In the genomic region with DNA sequence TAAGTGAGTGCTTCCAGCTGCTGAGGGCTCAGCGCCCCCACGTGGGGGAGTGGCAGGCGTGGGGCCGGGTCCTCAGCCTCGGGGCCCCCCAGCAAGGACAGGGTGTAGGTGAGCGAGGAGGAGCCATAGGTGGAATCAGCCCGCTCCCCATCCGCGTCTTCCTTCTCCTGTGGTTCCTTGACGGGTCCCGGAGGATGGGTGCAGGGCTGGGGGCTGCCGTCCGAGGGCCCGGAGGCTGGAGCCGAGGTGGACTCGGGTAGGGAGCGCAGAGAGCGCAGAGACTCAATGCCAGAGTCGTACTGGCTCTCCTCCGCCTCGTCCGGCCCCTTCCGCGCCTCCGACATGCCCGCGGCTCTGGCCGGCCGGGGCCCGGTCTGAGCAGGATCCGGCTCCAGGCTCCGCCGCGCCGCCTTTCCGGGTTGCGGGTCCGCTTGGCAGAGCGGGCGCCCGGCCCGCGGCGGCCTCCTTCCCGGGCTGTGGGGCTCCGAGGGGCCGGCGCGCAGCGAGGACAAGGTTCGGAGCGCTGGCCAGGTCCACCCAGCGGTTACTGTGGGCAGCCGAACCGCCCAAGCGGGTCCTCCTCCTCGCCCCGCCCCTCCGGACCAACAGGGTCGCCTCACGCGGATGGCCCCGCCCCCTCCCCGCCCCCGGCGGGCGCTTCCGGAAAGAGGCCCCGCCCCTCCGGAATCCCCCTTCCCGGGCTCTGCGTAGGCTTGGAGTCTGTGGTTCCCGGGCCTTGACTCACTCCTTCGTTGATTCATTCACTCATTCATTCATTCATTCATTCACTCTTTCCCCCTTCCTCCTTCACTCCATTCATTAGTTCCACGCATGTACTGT, we compare ENCODE assay signal across 8 cellular contexts. TPM values are rescaled to one million over a fixed set of nuclear protein-coding genes. Genes with fewer than 3 reads are reported as not detected.
A peak's percentile ranks its signal among the peaks of the same experiment; 100 is the strongest.
DNase-seq lines count a peak whose midpoint lies in the region; ATAC-seq and TF ChIP-seq lines count a peak whose summit lies in the region.

Gene NFKBIE (minus strand): TSS at position 549 of the 840 bp plus-strand sequence. CDS start 205 bp downstream, at position 344.

- peak within 1 kb of the TSS in 57 of 59 donors; percentile 8 to 91 (median 76) for H3K27ac ChIP-seq in dorsolateral prefrontal cortex

- peak; percentile 98 for DNase-seq in AG20443 (ENCODE audit: low spot score)
- peak; percentile 95 for DNase-seq in NCI-H82 (lab: John Stamatoyannopoulos, UW)
- peak; percentile 98 for DNase-seq in activated CD4-positive, alpha-beta memory T cell treated with anti-CD3 and anti-CD28 coated beads for 36 hours
- DNase-seq in dorsolateral prefrontal cortex = peak; percentile 89 to 97 (median 92)
- DNase-seq in lower leg skin (ENCODE audit: low spot score in 2 of 2) = peak; percentile 92 to 98
- DNase-seq in stimulated activated CD4-positive, alpha-beta T cell treated with anti-CD3 and anti-CD28 coated beads, Interleukin-4, amount 100 ng/mL, for 48 hours (ENCODE audit: low read depth in 2 of 2) = peak; percentile 91 to 96

- H3K4me3 ChIP-seq in dorsolateral prefrontal cortex = peak within 1 kb of the TSS; percentile 62 to 96 (median 85)
- peak within 1 kb of the TSS; percentile 57 for H3K4me3 ChIP-seq in lower leg skin (ENCODE audit: low read depth, poor library complexity, severe bottlenecking)

- H3K36me3 Mint-ChIP-seq in activated CD4-positive, alpha-beta memory T cell treated with anti-CD3 and anti-CD28 coated beads for 36 hours = peaks cover 24% of the 10 kb centered on the region

- peak; percentile 32 for ATAC-seq in HG03457 (IDR thresholded peaks at IDR 0.05; ENCODE audit: unreplicated experiment)

- H3K4me3 Mint-ChIP-seq in activated CD4-positive, alpha-beta memory T cell treated with anti-CD3 and anti-CD28 coated beads for 36 hours = peak within 1 kb of the TSS; percentile 97

- H3K27me3 ChIP-seq in dorsolateral prefrontal cortex = peaks cover 0 to 7% (median 0%) of the 10 kb centered on the region in 45 donors

- peaks cover 49% of the 10 kb centered on the region for H3K4me1 Mint-ChIP-seq in activated CD4-positive, alpha-beta memory T cell treated with anti-CD3 and anti-CD28 coated beads for 36 hours (ENCODE audit: low read depth)

- peak in 45 of 56 donors; percentile 6 to 50 (median 26) for TF ChIP-seq CTCF in dorsolateral prefrontal cortex (IDR thresholded peaks at IDR 0.05 in 54 of 56, conservative IDR thresholded peaks at IDR 0.05 in 2 of 56; ENCODE audit: low read depth in 1 of 56, partially characterized antibody in 56 of 56)
- no peak for TF ChIP-seq CTCF in lower leg skin (IDR thresholded peaks at IDR 0.05)

- WGBS in lower leg skin, 2 donors = 0 to 1% methylated on average over 36 to 47 of the region's 75 CpGs

- H3K9me3 Mint-ChIP-seq in activated CD4-positive, alpha-beta memory T cell treated with anti-CD3 and anti-CD28 coated beads for 36 hours = no peaks in the 10 kb centered on the region

- intact Hi-C loops in activated CD4-positive, alpha-beta memory T cell treated with anti-CD3 and anti-CD28 coated beads for 36 hours (cut with micrococcal nuclease) = loop anchor here (1.0 to 2.0 kb wide), 7 partner anchors 8 to 139 kb away; partner anchors contain the start of genes CDC5L, HSP90AB1, SLC29A1 and SLC35B2
- intact Hi-C loops in dorsolateral prefrontal cortex (cut with DNase I) = loop anchor here (5.0 kb wide), 2 partner anchors 42 to 122 kb away; partner anchors contain the start of gene CDC5L (in 1 of the 2)
- intact Hi-C loops in lower leg skin (cut with DNase I; ENCODE audit: low total_unique reads) = no loop called here

- TF ChIP-seq POLR2A in GM19193 (IDR thresholded peaks at IDR 0.05; ENCODE audit: extremely low read depth, insufficient read depth, insufficient read length) = peak; percentile 82
- peak in 1 of 2 donors; percentile 14 for TF ChIP-seq POLR2A in lower leg skin (IDR thresholded peaks at IDR 0.05)

- POLR2A ChIA-PET in activated CD4-positive, alpha-beta memory T cell treated with anti-CD3 and anti-CD28 coated beads for 36 hours (lab: Charles Lee) = interaction anchor here (1.1 to 4.7 kb wide), 6 partner anchors 9 to 42 kb away, joined by 3 to 79 read pairs (median 4); partner anchors contain the start of genes HSP90AB1 and SLC29A1

- CTCF ChIA-PET in activated CD4-positive, alpha-beta memory T cell treated with anti-CD3 and anti-CD28 coated beads for 36 hours (lab: Charles Lee) = interaction anchor here (0.9 to 5.8 kb wide), 9 partner anchors 9 to 190 kb away, joined by 3 to 68 read pairs (median 4); partner anchors contain the start of genes AARS2 and HSP90AB1

- peaks cover 18% of the 10 kb centered on the region for H3K27me3 Mint-ChIP-seq in activated CD4-positive, alpha-beta memory T cell treated with anti-CD3 and anti-CD28 coated beads for 36 hours

- H3K27ac Mint-ChIP-seq in activated CD4-positive, alpha-beta memory T cell treated with anti-CD3 and anti-CD28 coated beads for 36 hours = peak within 1 kb of the TSS; percentile 94

RNA-seq across cellular contexts. Expression of gene NFKBIE, which starts in this region (rescaled TPM):
- total RNA-seq in activated CD4-positive, alpha-beta memory T cell treated with anti-CD3 and anti-CD28 coated beads for 36 hours = 10 to 100 TPM; 24.7 to 25.1 TPM
- total RNA-seq in dorsolateral prefrontal cortex = 10 to 100 TPM in 13 of 120 experiments, 1 to 10 TPM in 107; 2.9 to 14.4 (median 7.5) TPM
- 10 to 100 TPM; 10.8 to 21.1 (median 17.3) TPM for total RNA-seq in lower leg skin

Comparison
In these comparisons a context has a peak if more than half of its experiments do, and no peak if none do; other contexts are left out.
1. Peak in every context shown above with its lines: DNase-seq, ATAC-seq, H3K4me3 ChIP-seq and H3K27ac ChIP-seq.
2. CTCF ChIP-seq: peak in dorsolateral prefrontal cortex (45 of 56); none in lower leg skin (0 of 3).